ENCODE assay signal across 12 cellular contexts in genomic region chr13:91331047-91331915, GRCh38. TPM values are rescaled to one million over a fixed set of nuclear protein-coding genes. Genes with fewer than 3 reads are reported as not detected.
DNase-seq lines count a peak whose midpoint lies in the region; ATAC-seq and TF ChIP-seq lines count a peak whose summit lies in the region.
"Had no signal": no experiment of that assay in that cellular context is flagged by ENCODE, and none has a peak within 500 bp of the region (broad histone marks: within the 10 kb centered on the region; RNA-seq: fewer than 3 reads in every experiment).

No MANE protein-coding gene starts in this region.

- H3K79me2 ChIP-seq in smooth muscle cell (ENCODE audit: low read depth), result no peaks in the 10 kb centered on the region

- H3K4me1 ChIP-seq in Caco-2 (no peaks in the 10 kb centered on the region), smooth muscle cell (ENCODE audit: low read depth) (no peaks in the 10 kb centered on the region)
- H3K4me1 ChIP-seq: Peyer's patch, right lobe of liver had no signal

- no peak overlapping the region for H3K4me2 ChIP-seq in smooth muscle cell

- POLR2A ChIA-PET in activated CD8-positive, alpha-beta T cell treated with anti-CD3 and anti-CD28 coated beads, Interleukin-2, amount 10 ng/mL, durations not matched to agents 7 days and 5 days (lab: Charles Lee), result interaction anchor here (1.1 kb wide), 1 partner anchor 15 kb away, joined by 4 read pairs; no protein-coding TSS in a partner anchor
- POLR2A ChIA-PET in Caco-2 (lab: Charles Lee), result no interaction called here

- no TSS peak for BruUV-seq in Caco-2 (replicated peaks; lab: Mats Ljungman, UMichigan)

- H2AFZ ChIP-seq in smooth muscle cell (ENCODE audit: low read depth), result no peak overlapping the region

- H3K9me3 Mint-ChIP-seq in activated CD8-positive, alpha-beta T cell treated with anti-CD3 and anti-CD28 coated beads, Interleukin-2, amount 10 ng/mL, durations not matched to agents 7 days and 5 days (ENCODE audit: insufficient read depth), result no peaks in the 10 kb centered on the region
- no peaks in the 10 kb centered on the region for H3K9me3 Mint-ChIP-seq in Caco-2 (ENCODE audit: unreplicated experiment)

- peaks cover 16% of the 10 kb centered on the region for H3K4me1 Mint-ChIP-seq in activated CD8-positive, alpha-beta T cell treated with anti-CD3 and anti-CD28 coated beads, Interleukin-2, amount 10 ng/mL, durations not matched to agents 7 days and 5 days (ENCODE audit: low read depth)
- no peaks in the 10 kb centered on the region for H3K4me1 Mint-ChIP-seq in Caco-2 (ENCODE audit: low read depth, unreplicated experiment)

- H3K4me3 Mint-ChIP-seq in activated CD8-positive, alpha-beta T cell treated with anti-CD3 and anti-CD28 coated beads, Interleukin-2, amount 10 ng/mL, durations not matched to agents 7 days and 5 days, result peak overlapping the region; percentile 43
- H3K4me3 Mint-ChIP-seq in Caco-2 (ENCODE audit: unreplicated experiment), result no peak overlapping the region

- ATAC-seq in GM18861 (IDR thresholded peaks at IDR 0.05; ENCODE audit: unreplicated experiment) (peak; percentile 68), GM21360 (IDR thresholded peaks at IDR 0.05; ENCODE audit: unreplicated experiment) (peak; percentile 82), HG03045 (IDR thresholded peaks at IDR 0.05; ENCODE audit: unreplicated experiment) (peak; percentile 74)
- ATAC-seq in activated CD8-positive, alpha-beta T cell treated with anti-CD3 and anti-CD28 coated beads, Interleukin-2, amount 10 ng/mL, durations not matched to agents 7 days and 5 days, result peak; percentile 27
- ATAC-seq: HCT116, right lobe of liver had no signal

- H3K4me3 ChIP-seq in Caco-2 (ENCODE audit: low read depth, low read length), result no peak overlapping the region
- no peak overlapping the region for H3K4me3 ChIP-seq in smooth muscle cell
- H3K4me3 ChIP-seq: Peyer's patch, right lobe of liver had no signal

- H3K9me3 ChIP-seq in Caco-2 (no peaks in the 10 kb centered on the region), smooth muscle cell (replicated peaks; ENCODE audit: low read depth) (no peaks in the 10 kb centered on the region)
- H3K9me3 ChIP-seq: Peyer's patch, right lobe of liver had no signal

- no peaks in the 10 kb centered on the region for H3K36me3 Mint-ChIP-seq in activated CD8-positive, alpha-beta T cell treated with anti-CD3 and anti-CD28 coated beads, Interleukin-2, amount 10 ng/mL, durations not matched to agents 7 days and 5 days (ENCODE audit: low read depth)
- H3K36me3 Mint-ChIP-seq in Caco-2 (ENCODE audit: insufficient read depth, unreplicated experiment), result no peaks in the 10 kb centered on the region

- intact Hi-C loops in Caco-2 (cut with micrococcal nuclease; ENCODE audit: unreplicated experiment), result no loop called here

- no peaks in the 10 kb centered on the region for H3K27me3 ChIP-seq in Caco-2 (replicated peaks; ENCODE audit: control insufficient read depth, insufficient read depth, low read length)
- peaks cover 13% of the 10 kb centered on the region for H3K27me3 ChIP-seq in smooth muscle cell (ENCODE audit: low read depth)
- H3K27me3 ChIP-seq: Peyer's patch, right lobe of liver had no signal

- H3K36me3 ChIP-seq in Caco-2 (ENCODE audit: control insufficient read depth, insufficient read depth, low read length) (no peaks in the 10 kb centered on the region), smooth muscle cell (ENCODE audit: low read depth) (no peaks in the 10 kb centered on the region)
- H3K36me3 ChIP-seq: Peyer's patch, right lobe of liver had no signal

- WGBS in smooth muscle cell (ENCODE audit: low lambda C conversion rate), result 84% methylated on average over 4 of the region's 4 CpGs

- H3F3A ChIP-seq in smooth muscle cell (ENCODE audit: low read depth), result no peaks in the 10 kb centered on the region

- no peak for DNase-seq in activated CD8-positive, alpha-beta T cell treated with anti-CD3 and anti-CD28 coated beads, Interleukin-2, amount 10 ng/mL, durations not matched to agents 7 days and 5 days
- DNase-seq in Caco-2 (no peak), UCSD-AML1 (lab: John Stamatoyannopoulos, UW; ENCODE audit: unreplicated experiment) (no peak), NCI-H2107 treated with DMSO at 0.1 percent for 48 hours (lab: John Stamatoyannopoulos, UW; ENCODE audit: unreplicated experiment) (no peak), smooth muscle cell (lab: John Stamatoyannopoulos, UW; ENCODE audit: unreplicated experiment) (no peak)
- DNase-seq: activated CD4-positive, alpha-beta T cell treated with anti-CD3 and anti-CD28 coated beads for 4 hours; Peyer's patch; right lobe of liver had no signal

- no peaks in the 10 kb centered on the region for H4K20me1 ChIP-seq in smooth muscle cell (ENCODE audit: low read depth)

- peaks cover 9% of the 10 kb centered on the region for H3K27me3 Mint-ChIP-seq in activated CD8-positive, alpha-beta T cell treated with anti-CD3 and anti-CD28 coated beads, Interleukin-2, amount 10 ng/mL, durations not matched to agents 7 days and 5 days (ENCODE audit: low read depth)
- H3K27me3 Mint-ChIP-seq in Caco-2 (ENCODE audit: insufficient read depth, unreplicated experiment), result peaks cover 31% of the 10 kb centered on the region

- TF ChIP-seq CTCF in Caco-2 (IDR thresholded peaks at IDR 0.05; ENCODE audit: insufficient read depth in 1 of 2, low read depth in 1 of 2, low read length in 1 of 2, severe bottlenecking in 1 of 2, unreplicated experiment in 1 of 2) (no peak), smooth muscle cell (IDR thresholded peaks at IDR 0.05; ENCODE audit: borderline replicate concordance, insufficient read depth, poor library complexity, severe bottlenecking) (no peak)

- CTCF ChIA-PET in activated CD8-positive, alpha-beta T cell treated with anti-CD3 and anti-CD28 coated beads, Interleukin-2, amount 10 ng/mL, durations not matched to agents 7 days and 5 days (lab: Charles Lee), result interaction anchor here (0.7 to 1.4 kb wide), 3 partner anchors 16 to 50 kb away, joined by 3 to 5 read pairs (median 3); partner anchors contain the start of gene MIR17HG
- CTCF ChIA-PET in Caco-2 (lab: Charles Lee), result no interaction called here

- peak overlapping the region; percentile 57 for H3K27ac Mint-ChIP-seq in activated CD8-positive, alpha-beta T cell treated with anti-CD3 and anti-CD28 coated beads, Interleukin-2, amount 10 ng/mL, durations not matched to agents 7 days and 5 days
- no peak overlapping the region for H3K27ac Mint-ChIP-seq in Caco-2 (ENCODE audit: unreplicated experiment)

- H3K9ac ChIP-seq in smooth muscle cell (ENCODE audit: low read depth), result no peak overlapping the region

- H3K27ac ChIP-seq in smooth muscle cell (ENCODE audit: low read depth), result no peak overlapping the region
- H3K27ac ChIP-seq: Peyer's patch, right lobe of liver had no signal

RNA-seq across cellular contexts. Expression of gene MIR17HG, which starts 16.2 kb away (rescaled TPM):
- total RNA-seq in activated CD8-positive, alpha-beta T cell treated with anti-CD3 and anti-CD28 coated beads, Interleukin-2, amount 10 ng/mL, durations not matched to agents 7 days and 5 days, result 1 to 10 TPM; 8.1 to 9.9 TPM
- total RNA-seq in Caco-2 (2022) (13.1 and 16.6 TPM in 2 replicates), smooth muscle cell (0.54 and 2.6 TPM in 2 replicates)
- polyA plus RNA-seq in smooth muscle cell, result 0.07 TPM in 1 of 2 replicates, not detected in the other

Comparison
In these comparisons a context has a peak if more than half of its experiments do, and no peak if none do; other contexts are left out.
1. ATAC-seq: peak in every context shown above with its lines; median percentile 82 in GM21360; 74 in HG03045; 68 in GM18861; 27 in activated CD8-positive, alpha-beta T cell treated with anti-CD3 and anti-CD28 coated beads, Interleukin-2, amount 10 ng/mL, durations not matched to agents 7 days and 5 days.